ENCODE assay signal across 1 cellular context in the genomic region with DNA sequence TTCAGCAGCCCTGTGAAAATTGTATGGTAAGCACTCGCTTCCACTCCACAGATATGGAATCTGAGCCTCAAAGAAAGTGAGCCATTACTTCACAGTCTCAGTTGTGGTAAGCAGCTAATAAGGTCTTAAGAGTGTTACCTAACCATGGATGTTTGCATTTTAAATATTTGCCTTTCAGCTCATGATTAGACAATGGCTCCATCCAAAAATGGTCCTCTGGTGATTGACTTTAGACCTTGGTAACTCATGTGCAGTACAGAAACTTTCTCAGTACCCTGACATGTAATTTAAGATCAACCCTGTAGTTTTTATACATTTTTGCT.
TF ChIP-seq lines count a peak whose summit lies in the region.

No MANE protein-coding gene starts in this region.

TF ChIP-seq in SK-N-SH, 30 proteins besides CTCF, POLR2A, EP300 and RAD21 (continued from another document):
- TF ChIP-seq, protein P1, sequence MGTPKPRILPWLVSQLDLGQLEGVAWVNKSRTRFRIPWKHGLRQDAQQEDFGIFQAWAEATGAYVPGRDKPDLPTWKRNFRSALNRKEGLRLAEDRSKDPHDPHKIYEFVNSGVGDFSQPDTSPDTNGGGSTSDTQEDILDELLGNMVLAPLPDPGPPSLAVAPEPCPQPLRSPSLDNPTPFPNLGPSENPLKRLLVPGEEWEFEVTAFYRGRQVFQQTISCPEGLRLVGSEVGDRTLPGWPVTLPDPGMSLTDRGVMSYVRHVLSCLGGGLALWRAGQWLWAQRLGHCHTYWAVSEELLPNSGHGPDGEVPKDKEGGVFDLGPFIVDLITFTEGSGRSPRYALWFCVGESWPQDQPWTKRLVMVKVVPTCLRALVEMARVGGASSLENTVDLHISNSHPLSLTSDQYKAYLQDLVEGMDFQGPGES (IDR thresholded peaks at IDR 0.05; ENCODE audit: low read depth, low read length), result no peak
- no peak for TF ChIP-seq YY1 (IDR thresholded peaks at IDR 0.05; ENCODE audit: low read depth)
- TF ChIP-seq NRF1 (IDR thresholded peaks at IDR 0.05; ENCODE audit: low read depth, low read length), result no peak
- TF ChIP-seq FOXM1 (IDR thresholded peaks at IDR 0.05; ENCODE audit: low read depth), result no peak
- TF ChIP-seq, protein P2, sequence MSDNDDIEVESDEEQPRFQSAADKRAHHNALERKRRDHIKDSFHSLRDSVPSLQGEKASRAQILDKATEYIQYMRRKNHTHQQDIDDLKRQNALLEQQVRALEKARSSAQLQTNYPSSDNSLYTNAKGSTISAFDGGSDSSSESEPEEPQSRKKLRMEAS (IDR thresholded peaks at IDR 0.05; ENCODE audit: low read depth), result no peak
TF ChIP-seq in SK-N-SH: peak in this region for 0.
